Comparison of ENCODE assay signal across 13 cellular contexts in the genomic region with DNA sequence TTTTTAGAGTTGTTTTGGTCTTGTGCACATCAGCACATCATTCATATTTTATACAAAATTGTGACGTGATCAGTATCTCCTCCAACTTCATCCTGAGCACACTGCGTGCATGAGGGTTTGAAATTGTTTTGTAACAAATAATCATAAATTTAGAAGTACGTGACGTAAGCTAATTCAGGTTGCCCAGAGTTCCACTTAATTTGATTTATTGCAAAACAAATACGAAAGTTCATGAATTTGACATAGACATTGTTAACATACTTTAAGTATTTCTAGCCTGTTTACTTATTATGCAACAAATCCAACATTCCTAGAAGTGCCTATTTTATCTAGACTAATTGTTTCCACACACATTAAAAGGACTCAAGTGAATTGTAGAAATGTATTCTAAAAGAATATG. TPM values are rescaled to one million over a fixed set of nuclear protein-coding genes. Genes with fewer than 3 reads are reported as not detected.
A peak's percentile ranks its signal among the peaks of the same experiment; 100 is the strongest.
DNase-seq lines count a peak whose midpoint lies in the region; ATAC-seq and TF ChIP-seq lines count a peak whose summit lies in the region.
"Had no signal": no experiment of that assay in that cellular context is flagged by ENCODE, and none has a peak within 500 bp of the region (broad histone marks: within the 10 kb centered on the region; RNA-seq: fewer than 3 reads in every experiment).

No MANE protein-coding gene starts in this region.

- H3K4me3 Mint-ChIP-seq in GM23338 = no peak overlapping the region
- H3K4me3 Mint-ChIP-seq: CD4-positive, CD25-positive, alpha-beta regulatory T cell; central memory CD8-positive, alpha-beta T cell had no signal

- 39% methylated on average over 5 of the region's 5 CpGs for WGBS in esophagus muscularis mucosa
- 33 to 39% (median 35%) methylated on average over 5 of the region's 5 CpGs for WGBS in ovary, 3 donors

- peak; percentile 23 for TF ChIP-seq EP300 in esophagus muscularis mucosa (IDR thresholded peaks at IDR 0.05)
- TF ChIP-seq EP300 in ovary (IDR thresholded peaks at IDR 0.05) = peak; percentile 52

- H3K9me2 ChIP-seq in GM23338 (ENCODE audit: insufficient read depth) = no peaks in the 10 kb centered on the region

- intact Hi-C loops in esophagus muscularis mucosa (cut with DNase I) (no loop called here), ovary (cut with DNase I) (loop anchor here in 2 of 4 donors (5.0 to 10.0 kb wide), 3 partner anchors 36 to 168 kb away; no protein-coding TSS in a partner anchor)

- no peak overlapping the region for H2AFZ ChIP-seq in GM23338

- H3K36me3 Mint-ChIP-seq in GM23338 (ENCODE audit: low read depth) = no peaks in the 10 kb centered on the region
- H3K36me3 Mint-ChIP-seq: CD4-positive, CD25-positive, alpha-beta regulatory T cell had no signal

- peak overlapping the region; percentile 86 to 99 (median 96) for H3K27ac ChIP-seq in esophagus muscularis mucosa (replicated peaks in 1 of 4)
- no peak overlapping the region for H3K27ac ChIP-seq in ovary
- H3K27ac ChIP-seq in GM23338 (ENCODE audit: low read depth) = no peak overlapping the region
- H3K27ac ChIP-seq: SK-N-MC had no signal

- H3K4me2 ChIP-seq in GM23338 = no peak overlapping the region

- H3K27ac Mint-ChIP-seq in GM23338 = no peak overlapping the region
- H3K27ac Mint-ChIP-seq: CD4-positive, CD25-positive, alpha-beta regulatory T cell had no signal

- H3K9me3 Mint-ChIP-seq in GM23338 = no peaks in the 10 kb centered on the region
- H3K9me3 Mint-ChIP-seq: CD4-positive, CD25-positive, alpha-beta regulatory T cell; central memory CD8-positive, alpha-beta T cell had no signal

- no peaks in the 10 kb centered on the region for H3F3A ChIP-seq in GM23338 (replicated peaks; ENCODE audit: low read depth)

- CTCF ChIA-PET in HEK293T (lab: Yijun Ruan, JAX) = interaction anchor here (0.7 to 5.1 kb wide), 3 partner anchors 65 to 276 kb away, joined by 3 to 22 read pairs (median 4); no protein-coding TSS in a partner anchor

- no peak for ATAC-seq in GM23338
- ATAC-seq in GM19452 (IDR thresholded peaks at IDR 0.05; ENCODE audit: unreplicated experiment) = no peak
- ATAC-seq in HG03159 (IDR thresholded peaks at IDR 0.05; ENCODE audit: unreplicated experiment) = no peak

- TF ChIP-seq POLR2A in esophagus muscularis mucosa (IDR thresholded peaks at IDR 0.05; ENCODE audit: low read depth) = no peak
- TF ChIP-seq POLR2A in ovary (IDR thresholded peaks at IDR 0.05) = no peak

- no peaks in the 10 kb centered on the region for H3K79me2 ChIP-seq in GM23338 (replicated peaks; ENCODE audit: insufficient read depth)

- peaks cover 29% of the 10 kb centered on the region for H3K4me1 Mint-ChIP-seq in GM23338

- H3K27me3 ChIP-seq in esophagus muscularis mucosa (no peaks in the 10 kb centered on the region), ovary (no peaks in the 10 kb centered on the region), GM23338 (ENCODE audit: insufficient read depth) (no peaks in the 10 kb centered on the region)

- H3K9me3 ChIP-seq in esophagus muscularis mucosa = no peaks in the 10 kb centered on the region
- no peaks in the 10 kb centered on the region for H3K9me3 ChIP-seq in ovary

- peak; percentile 66 for DNase-seq in AG09309 (ENCODE audit: low read depth)
- DNase-seq in HEK293T (ENCODE audit: extremely low spot score) = no peak
- no peak for DNase-seq in esophagus muscularis mucosa (ENCODE audit: extremely low spot score)
- DNase-seq in ovary = no peak
- no peak for DNase-seq in GM23338 (ENCODE audit: low spot score)
- no peak for DNase-seq in HuH-7.5 (ENCODE audit: low spot score)
- DNase-seq: activated CD4-positive, CD25-positive, alpha-beta regulatory T cell; NCI-H146 had no signal

- H3K36me3 ChIP-seq in esophagus muscularis mucosa (peaks cover 7 to 20% (median 18%) of the 10 kb centered on the region in 4 donors), ovary (no peaks in the 10 kb centered on the region), GM23338 (ENCODE audit: insufficient read depth) (no peaks in the 10 kb centered on the region)

- POLR2A ChIA-PET in HEK293T (lab: Yijun Ruan, JAX) = interaction anchor here (1.9 kb wide), 1 partner anchor 10 kb away, joined by 4 read pairs; no protein-coding TSS in a partner anchor

- no peak for TF ChIP-seq CTCF in AG09309 (IDR thresholded peaks at IDR 0.05; ENCODE audit: control insufficient read depth, insufficient read depth, low read depth, low read length, missing control alignments)
- no peak for TF ChIP-seq CTCF in esophagus muscularis mucosa (IDR thresholded peaks at IDR 0.05)
- no peak for TF ChIP-seq CTCF in ovary (IDR thresholded peaks at IDR 0.05)
- TF ChIP-seq CTCF in GM23338 (conservative IDR thresholded peaks at IDR 0.05; ENCODE audit: low read depth in 2 of 2) = no peak

- peaks cover 47 to 82% (median 67%) of the 10 kb centered on the region in 4 donors for H3K4me1 ChIP-seq in esophagus muscularis mucosa
- peaks cover 3% of the 10 kb centered on the region for H3K4me1 ChIP-seq in ovary (ENCODE audit: insufficient read depth)
- H3K4me1 ChIP-seq in GM23338 (ENCODE audit: insufficient read depth) = peaks cover 3% of the 10 kb centered on the region; the same call in 1 of the 2 replicates

- H3K4me3 ChIP-seq in AG09309 (ENCODE audit: control insufficient read depth, low read depth, low read length) = no peak overlapping the region
- peak overlapping the region; percentile 44 to 55 (median 52) for H3K4me3 ChIP-seq in esophagus muscularis mucosa
- H3K4me3 ChIP-seq in ovary = no peak overlapping the region
- no peak overlapping the region for H3K4me3 ChIP-seq in GM23338
- H3K4me3 ChIP-seq: SK-N-MC had no signal

- H4K20me1 ChIP-seq in GM23338 (replicated peaks; ENCODE audit: insufficient read depth) = no peaks in the 10 kb centered on the region

- H3K27me3 Mint-ChIP-seq in GM23338 (ENCODE audit: insufficient read depth, low read depth, poor library complexity) = peaks cover 1% of the 10 kb centered on the region
- H3K27me3 Mint-ChIP-seq: CD4-positive, CD25-positive, alpha-beta regulatory T cell; central memory CD8-positive, alpha-beta T cell had no signal

TF ChIP-seq in HEK293T, 16 proteins besides CTCF, POLR2A, EP300 and RAD21:
- peak; percentile 59; the same call in 1 of the 2 replicates for TF ChIP-seq ARNT (IDR thresholded peaks at IDR 0.05)
- no peak for TF ChIP-seq LEF1 (IDR thresholded peaks at IDR 0.05; ENCODE audit: borderline replicate concordance)
- no peak for TF ChIP-seq FOXK2 (IDR thresholded peaks at IDR 0.05)
- no peak for TF ChIP-seq ELF4 (IDR thresholded peaks at IDR 0.05)
- no peak for TF ChIP-seq TARDBP (IDR thresholded peaks at IDR 0.05)
- TF ChIP-seq, protein P1, sequence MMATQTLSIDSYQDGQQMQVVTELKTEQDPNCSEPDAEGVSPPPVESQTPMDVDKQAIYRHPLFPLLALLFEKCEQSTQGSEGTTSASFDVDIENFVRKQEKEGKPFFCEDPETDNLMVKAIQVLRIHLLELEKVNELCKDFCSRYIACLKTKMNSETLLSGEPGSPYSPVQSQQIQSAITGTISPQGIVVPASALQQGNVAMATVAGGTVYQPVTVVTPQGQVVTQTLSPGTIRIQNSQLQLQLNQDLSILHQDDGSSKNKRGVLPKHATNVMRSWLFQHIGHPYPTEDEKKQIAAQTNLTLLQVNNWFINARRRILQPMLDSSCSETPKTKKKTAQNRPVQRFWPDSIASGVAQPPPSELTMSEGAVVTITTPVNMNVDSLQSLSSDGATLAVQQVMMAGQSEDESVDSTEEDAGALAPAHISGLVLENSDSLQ (IDR thresholded peaks at IDR 0.05) = peak; percentile 80
- peak; percentile 85 for TF ChIP-seq FOXA1 (IDR thresholded peaks at IDR 0.05)
- no peak for TF ChIP-seq NFRKB (IDR thresholded peaks at IDR 0.05)
- TF ChIP-seq CTBP1 (IDR thresholded peaks at IDR 0.05; ENCODE audit: borderline replicate concordance) = no peak
- TF ChIP-seq SP1 (IDR thresholded peaks at IDR 0.05) = no peak

TF ChIP-seq in GM23338, 12 proteins besides CTCF, POLR2A, EP300 and RAD21:
- TF ChIP-seq EZH2 (IDR thresholded peaks at IDR 0.05; ENCODE audit: low read depth, unreplicated experiment) = no peak
- TF ChIP-seq JUNB (IDR thresholded peaks at IDR 0.05; ENCODE audit: unreplicated experiment) = no peak
- TF ChIP-seq, protein P2, sequence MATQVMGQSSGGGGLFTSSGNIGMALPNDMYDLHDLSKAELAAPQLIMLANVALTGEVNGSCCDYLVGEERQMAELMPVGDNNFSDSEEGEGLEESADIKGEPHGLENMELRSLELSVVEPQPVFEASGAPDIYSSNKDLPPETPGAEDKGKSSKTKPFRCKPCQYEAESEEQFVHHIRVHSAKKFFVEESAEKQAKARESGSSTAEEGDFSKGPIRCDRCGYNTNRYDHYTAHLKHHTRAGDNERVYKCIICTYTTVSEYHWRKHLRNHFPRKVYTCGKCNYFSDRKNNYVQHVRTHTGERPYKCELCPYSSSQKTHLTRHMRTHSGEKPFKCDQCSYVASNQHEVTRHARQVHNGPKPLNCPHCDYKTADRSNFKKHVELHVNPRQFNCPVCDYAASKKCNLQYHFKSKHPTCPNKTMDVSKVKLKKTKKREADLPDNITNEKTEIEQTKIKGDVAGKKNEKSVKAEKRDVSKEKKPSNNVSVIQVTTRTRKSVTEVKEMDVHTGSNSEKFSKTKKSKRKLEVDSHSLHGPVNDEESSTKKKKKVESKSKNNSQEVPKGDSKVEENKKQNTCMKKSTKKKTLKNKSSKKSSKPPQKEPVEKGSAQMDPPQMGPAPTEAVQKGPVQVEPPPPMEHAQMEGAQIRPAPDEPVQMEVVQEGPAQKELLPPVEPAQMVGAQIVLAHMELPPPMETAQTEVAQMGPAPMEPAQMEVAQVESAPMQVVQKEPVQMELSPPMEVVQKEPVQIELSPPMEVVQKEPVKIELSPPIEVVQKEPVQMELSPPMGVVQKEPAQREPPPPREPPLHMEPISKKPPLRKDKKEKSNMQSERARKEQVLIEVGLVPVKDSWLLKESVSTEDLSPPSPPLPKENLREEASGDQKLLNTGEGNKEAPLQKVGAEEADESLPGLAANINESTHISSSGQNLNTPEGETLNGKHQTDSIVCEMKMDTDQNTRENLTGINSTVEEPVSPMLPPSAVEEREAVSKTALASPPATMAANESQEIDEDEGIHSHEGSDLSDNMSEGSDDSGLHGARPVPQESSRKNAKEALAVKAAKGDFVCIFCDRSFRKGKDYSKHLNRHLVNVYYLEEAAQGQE (IDR thresholded peaks at IDR 0.05; ENCODE audit: unreplicated experiment) = no peak
- TF ChIP-seq STAT1 (IDR thresholded peaks at IDR 0.05; ENCODE audit: unreplicated experiment) = no peak
- no peak for TF ChIP-seq ZNF114 (CRISPR knock-in tag; IDR thresholded peaks at IDR 0.05)

RNA-seq across cellular contexts. Expression of a gene that starts 48.3 kb away (rescaled TPM):
- 10 to 100 TPM; 14.5 to 21.2 (median 17.1) TPM for total RNA-seq in esophagus muscularis mucosa
- 10 to 100 TPM; 19.6 to 42.3 (median 29.3) TPM for total RNA-seq in ovary
- polyA plus RNA-seq in ovary = 10 to 100 TPM; 11.6 to 30.8 TPM
- total RNA-seq in GM23338 (2014; rRNA removed; shearing (Covaris generic)) = 13.0 and 14.5 TPM in 2 replicates
- polyA plus RNA-seq in GM23338 (2016; fragmentation: Nextera tagmentation; extraction: Ambion mirVana) = 31.1 and 33.4 TPM in 2 replicates

RNA-seq across cellular contexts. Expression of a gene that starts 55.6 kb away (rescaled TPM):
- total RNA-seq in esophagus muscularis mucosa = 1,000 to 10,000 TPM; 2,189 to 3,092 (median 2,823) TPM
- total RNA-seq in ovary = 100 to 1,000 TPM in 3 of 7 donors, 10 to 100 TPM in 4; 62.0 to 313 (median 98.5) TPM
- polyA plus RNA-seq in ovary = 100 to 1,000 TPM in 1 of 2 donors, 10 to 100 TPM in 1; 97.0 to 508 TPM
- total RNA-seq in GM23338 (2014; rRNA removed; shearing (Covaris generic)) = 60.4 and 72.1 TPM in 2 replicates
- 43.5 and 47.9 TPM in 2 replicates for polyA plus RNA-seq in GM23338 (2016; fragmentation: Nextera tagmentation; extraction: Ambion mirVana)

Comparison
In these comparisons a context has a peak if more than half of its experiments do, and no peak if none do; other contexts are left out.
1. H3K4me3 ChIP-seq: peak in esophagus muscularis mucosa (4 of 4); none in AG09309 (single experiment), ovary (single experiment) and GM23338 (single experiment).
2. H3K27ac ChIP-seq: peak in esophagus muscularis mucosa (4 of 4); none in ovary (0 of 2) and GM23338 (single experiment).
3. RNA of a gene that starts 55.6 kb away (total RNA-seq): 2,189 to 3,092 TPM in esophagus muscularis mucosa; 62.0 to 313 TPM in ovary and 60.4 to 72.1 TPM in GM23338; every median in the first group is over 4 times any median in the second.